4 cellular contexts compared by ENCODE assay signal in the genomic region with DNA sequence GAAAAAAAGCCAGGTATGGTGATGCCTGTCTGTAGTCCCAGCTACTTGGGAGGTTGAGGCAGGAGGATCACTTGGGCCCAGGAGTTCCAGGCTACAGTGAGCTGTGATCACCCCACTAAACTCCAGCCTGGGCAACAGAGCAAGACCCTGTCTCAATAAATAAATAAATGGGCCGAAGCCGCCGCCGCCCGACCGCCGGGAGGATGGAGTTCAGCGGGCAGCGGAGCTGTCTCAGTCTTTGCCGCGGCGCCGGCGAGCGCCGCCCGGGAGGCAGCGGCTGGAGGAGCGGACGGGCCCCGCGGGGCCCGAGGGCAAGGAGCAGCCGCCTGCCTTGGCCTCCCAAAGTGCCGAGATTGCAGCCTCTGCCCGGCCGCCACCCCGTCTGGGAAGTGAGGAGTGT.
DNase-seq lines count a peak whose midpoint lies in the region; ATAC-seq, FAIRE-seq and TF ChIP-seq lines count a peak whose summit lies in the region.
"Not testable (repeated sequence)": the region's sequence is repeated elsewhere in the genome, so short reads cannot be mapped to it uniquely, and the experiment has no call there.

No MANE protein-coding gene starts in this region.

- H3K36me3 Mint-ChIP-seq in progenitor cell of endocrine pancreas (ENCODE audit: insufficient read depth) = not testable (repeated sequence)

- H3K27me3 ChIP-seq in ascending aorta = not testable (repeated sequence)

- H3K9me3 ChIP-seq in A549, ascending aorta: not testable (repeated sequence)

- not testable (repeated sequence) for H3K4me3 Mint-ChIP-seq in progenitor cell of endocrine pancreas (ENCODE audit: low read depth)

- H3K27ac ChIP-seq in A549 (peak overlapping the region; percentile 81 to 85; a peak in 5 of 6 replicates), RWPE1 (peak overlapping the region; percentile 52; the same call in 1 of the 2 replicates), ascending aorta (peak overlapping the region; percentile 79 to 92)

- H3K4me1 ChIP-seq in A549 = peaks cover 39% of the 10 kb centered on the region
- peaks cover 5 to 30% of the 10 kb centered on the region in 2 donors for H3K4me1 ChIP-seq in ascending aorta

- peak overlapping the region; percentile 86 for H3K4me2 ChIP-seq in A549

- TF ChIP-seq RAD21 in A549 (conservative IDR thresholded peaks at IDR 0.05 in 1 of 2, IDR thresholded peaks at IDR 0.05 in 1 of 2) = not testable (repeated sequence)

- CTCF ChIA-PET in A549 (lab: Yijun Ruan, JAX); RWPE1 (lab: Yijun Ruan, JAX): not testable (repeated sequence)

- not testable (repeated sequence) for TF ChIP-seq EP300 in A549 (IDR thresholded peaks at IDR 0.05)

- WGBS in A549 (ENCODE audit: missing lambda C conversion rate) = 80% methylated on average over 23 of the region's 28 CpGs

- peaks cover 30% of the 10 kb centered on the region for H3K4me1 Mint-ChIP-seq in progenitor cell of endocrine pancreas (ENCODE audit: low read depth)

- H3K36me3 ChIP-seq in ascending aorta = not testable (repeated sequence)

- not testable (repeated sequence) for H3K27me3 Mint-ChIP-seq in progenitor cell of endocrine pancreas

- POLR2A ChIA-PET in A549 (lab: Yijun Ruan, JAX); RWPE1 (lab: Yijun Ruan, JAX; ENCODE audit: low non-redundant PET): not testable (repeated sequence)

- H3K27ac Mint-ChIP-seq in progenitor cell of endocrine pancreas = peak overlapping the region; percentile 96

- ATAC-seq in A549 = not testable (repeated sequence)

- not testable (repeated sequence) for TF ChIP-seq POLR2A in A549 (IDR thresholded peaks at IDR 0.05; ENCODE audit: low read length)

- not testable (repeated sequence) for TF ChIP-seq CTCF in A549 (IDR thresholded peaks at IDR 0.05); RWPE1 (conservative IDR thresholded peaks at IDR 0.05; ENCODE audit: low read depth); ascending aorta (IDR thresholded peaks at IDR 0.05); progenitor cell of endocrine pancreas (IDR thresholded peaks at IDR 0.05; ENCODE audit: unreplicated experiment)

- not testable (repeated sequence) for DNase-seq in A549 (ENCODE audit: low read depth in 1 of 2, low spot score in 1 of 2); RWPE1 (ENCODE audit: low spot score); ascending aorta (ENCODE audit: low spot score in 2 of 2); progenitor cell of endocrine pancreas (ENCODE audit: low spot score, unreplicated experiment)

- not testable (repeated sequence) for H3K4me3 ChIP-seq in A549, ascending aorta

- not testable (repeated sequence) for H3K9me3 Mint-ChIP-seq in progenitor cell of endocrine pancreas (ENCODE audit: low read depth)

- intact Hi-C loops in ascending aorta (cut with DNase I) = not testable (repeated sequence)

- FAIRE-seq in A549 (lab: Jason Lieb, UNC) = not testable (repeated sequence)
